In genomic region chr4:121950680-121951569, GRCh38 we compare ENCODE assay signal across 8 cellular contexts. TPM values are rescaled to one million over a fixed set of nuclear protein-coding genes. Genes with fewer than 3 reads are reported as not detected.
A peak's percentile ranks its signal among the peaks of the same experiment; 100 is the strongest.
DNase-seq lines count a peak whose midpoint lies in the region; ATAC-seq, FAIRE-seq and TF ChIP-seq lines count a peak whose summit lies in the region.

No MANE protein-coding gene starts in this region.

- no peak for FAIRE-seq in GM12891 (lab: Jason Lieb, UNC)

- ATAC-seq in left cardiac atrium, result peak; percentile 62 to 70

- intact Hi-C loops in left cardiac atrium (cut with DNase I), result loop anchor here in 1 of 2 donors (5.0 kb wide), 1 partner anchor 201 kb away; the partner anchor contains the start of gene BLTP1

- DNase-seq in GM12891 (ENCODE audit: insufficient read length, low spot score) (peak; percentile 32), HCEC 1CT (peak; percentile 41), NCI-H1105 treated with DMSO at 0.1 percent for 48 hours (lab: John Stamatoyannopoulos, UW) (peak; percentile 14), left cardiac atrium (peak; percentile 33), retinal pigment epithelial cell (ENCODE audit: low read depth) (no peak), NOMO-1 treated with DMSO at 0.1 percent for 48 hours (lab: John Stamatoyannopoulos, UW; ENCODE audit: unreplicated experiment) (no peak), HT-29 (ENCODE audit: low spot score) (no peak)
- DNase-seq in activated naive CD4-positive, alpha-beta T cell treated with anti-CD3 and anti-CD28 coated beads, Interleukin-2, amount 50 U/mL, for 16 hours, result peak; percentile 23

- no peak for TF ChIP-seq POLR2A in GM12891 (IDR thresholded peaks at IDR 0.05; ENCODE audit: low read depth, low read length)

- TF ChIP-seq CTCF in retinal pigment epithelial cell (conservative IDR thresholded peaks at IDR 0.05; ENCODE audit: low read depth, low read length), result no peak

- H3K4me3 ChIP-seq in retinal pigment epithelial cell (ENCODE audit: low read length), result peak overlapping the region; percentile 64

TF ChIP-seq in GM12891, 5 proteins besides CTCF, POLR2A, EP300 and RAD21:
- TF ChIP-seq POU2F2 (IDR thresholded peaks at IDR 0.05; ENCODE audit: low read depth, low read length), result no peak
- TF ChIP-seq PAX5 (IDR thresholded peaks at IDR 0.05; ENCODE audit: insufficient read depth, low read length, severe bottlenecking), result no peak
- TF ChIP-seq SPI1 (IDR thresholded peaks at IDR 0.05; ENCODE audit: low read depth, low read length), result no peak
- TF ChIP-seq TAF1 (IDR thresholded peaks at IDR 0.05; ENCODE audit: low read depth, low read length), result no peak
- no peak for TF ChIP-seq POLR2AphosphoS5 (IDR thresholded peaks at IDR 0.05; ENCODE audit: low read depth, low read length)

RNA-seq across cellular contexts. Expression of gene TRPC3, which starts 0.9 kb away (rescaled TPM):
- polyA plus RNA-seq in GM12891 (2012; ENCODE audit: low read depth, missing spikeins), result not detected
- total RNA-seq in left cardiac atrium, result under 1 TPM; 0.15 to 0.99 TPM
- not detected in 2 replicates for total RNA-seq in HT-29 (2014; rRNA removed; shearing (Covaris generic))

Comparison
In these comparisons a context has a peak if more than half of its experiments do, and no peak if none do; other contexts are left out.
1. DNase-seq: peak in GM12891 (single experiment), HCEC 1CT (single experiment), NCI-H1105 treated with DMSO at 0.1 percent for 48 hours (single experiment), activated naive CD4-positive, alpha-beta T cell treated with anti-CD3 and anti-CD28 coated beads, Interleukin-2, amount 50 U/mL, for 16 hours (single experiment) and left cardiac atrium (single experiment); none in retinal pigment epithelial cell (single experiment), NOMO-1 treated with DMSO at 0.1 percent for 48 hours (single experiment) and HT-29 (single experiment).